In the genomic region with DNA sequence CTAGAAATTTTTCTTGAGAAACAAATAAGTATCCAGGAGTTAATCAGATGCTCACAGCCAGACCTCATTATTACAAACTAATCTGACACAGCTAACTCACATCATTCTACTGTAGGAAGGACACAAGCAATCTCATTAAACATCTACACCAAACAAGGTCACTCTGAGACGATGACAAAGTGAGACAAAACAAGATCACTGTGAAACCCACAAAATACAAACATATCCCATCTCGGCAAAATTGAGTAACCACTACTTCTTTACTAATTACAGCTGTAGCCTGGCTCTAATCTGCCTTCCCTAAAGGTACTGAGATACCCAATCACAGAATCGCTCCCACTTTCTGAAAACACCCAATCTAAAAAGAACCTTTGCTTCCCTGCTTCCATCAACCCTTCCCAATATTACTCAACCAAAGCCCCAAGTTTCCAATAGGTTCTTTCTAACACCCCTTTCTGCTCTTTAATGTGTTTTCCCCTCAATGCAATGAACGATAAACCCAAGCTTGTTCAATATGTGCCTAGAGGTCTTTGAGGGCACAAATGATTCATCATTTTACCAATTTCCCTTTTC, we compare ENCODE assay signal across 10 cellular contexts. TPM values are rescaled to one million over a fixed set of nuclear protein-coding genes. Genes with fewer than 3 reads are reported as not detected.
DNase-seq lines count a peak whose midpoint lies in the region; ATAC-seq, FAIRE-seq and TF ChIP-seq lines count a peak whose summit lies in the region.
"Had no signal": no experiment of that assay in that cellular context is flagged by ENCODE, and none has a peak within 500 bp of the region (broad histone marks: within the 10 kb centered on the region; RNA-seq: fewer than 3 reads in every experiment).

No MANE protein-coding gene starts in this region.

- no peaks in the 10 kb centered on the region for H3K27me3 Mint-ChIP-seq in endodermal cell (ENCODE audit: insufficient read depth)

- peak overlapping the region; percentile 46; the same call in 1 of the 2 replicates for H3K4me3 ChIP-seq in GM12878
- H3K4me3 ChIP-seq in endodermal cell (ENCODE audit: low read length) = no peak overlapping the region
- H3K4me3 ChIP-seq: colonic mucosa had no signal

- no peaks in the 10 kb centered on the region for H3K36me3 Mint-ChIP-seq in endodermal cell (ENCODE audit: low read depth)

- no peak for FAIRE-seq in GM12878 (lab: Jason Lieb, UNC)

- TF ChIP-seq EP300 in GM12878 (IDR thresholded peaks at IDR 0.05; ENCODE audit: borderline replicate concordance in 1 of 2, control insufficient read depth in 1 of 2, low read depth in 2 of 2, low read length in 2 of 2) = no peak

- SMC1A ChIA-PET in GM12878 (lab: Charles Lee; ENCODE audit: uncharacterized antibody, unreplicated experiment) = interaction anchor here (0.6 to 1.8 kb wide), 10 partner anchors 8 to 905 kb away, joined by 3 to 16 read pairs (median 6); a partner anchor contains a TSS

- POLR2A ChIA-PET in GM12878 (lab: Charles Lee) = interaction anchor here (0.5 to 2.3 kb wide), 3 partner anchors 26 to 333 kb away, joined by 4 to 8 read pairs (median 6); a partner anchor contains a TSS

- no peak overlapping the region for H3K4me3 Mint-ChIP-seq in endodermal cell

- no peaks in the 10 kb centered on the region for H3K27me3 ChIP-seq in GM12878 (replicated peaks in 1 of 2; ENCODE audit: control insufficient read depth in 2 of 2, insufficient read depth in 2 of 2, low read length in 1 of 2)
- H3K27me3 ChIP-seq in endodermal cell (ENCODE audit: control insufficient read depth, insufficient read depth, low read length, poor library complexity, severe bottlenecking) = no peaks in the 10 kb centered on the region
- H3K27me3 ChIP-seq: colonic mucosa had no signal

- H2AFZ ChIP-seq in GM12878 (ENCODE audit: control insufficient read depth, low read depth, low read length) = no peak overlapping the region

- CTCF ChIA-PET in GM12878 (lab: Yijun Ruan, JAX) = interaction anchor here (0.5 to 2.9 kb wide), 14 partner anchors 9 to 647 kb away, joined by 3 to 33 read pairs (median 4); a partner anchor contains a TSS

- no peak for TF ChIP-seq RAD21 in GM12878 (IDR thresholded peaks at IDR 0.05; ENCODE audit: insufficient read depth, low read depth, low read length)

- H3K79me2 ChIP-seq in GM12878 (ENCODE audit: control insufficient read depth, insufficient read depth, low read length) = peaks cover 67% of the 10 kb centered on the region

- H4K20me1 ChIP-seq in GM12878 (ENCODE audit: control insufficient read depth, insufficient read depth) = no peaks in the 10 kb centered on the region

- DNase-seq in GM12878 (ENCODE audit: low read depth, low spot score) (no peak), GM03348 (ENCODE audit: low spot score) (no peak), left cardiac atrium (no peak), ureter (ENCODE audit: low spot score) (no peak), endodermal cell (no peak)
- DNase-seq: colonic mucosa, hippocampal formation had no signal

- TF ChIP-seq CTCF in GM12878 (IDR thresholded peaks at IDR 0.05 in 2 of 3, conservative IDR thresholded peaks at IDR 0.05 in 1 of 3; ENCODE audit: control insufficient read depth in 2 of 3, extremely low read depth in 1 of 3, insufficient read depth in 1 of 3, low read depth in 3 of 3, low read length in 3 of 3) (no peak), endodermal cell (conservative IDR thresholded peaks at IDR 0.05) (no peak)

- in situ Hi-C loops in GM12878 (cut with MboI) = no loop called here

- intact Hi-C loops in GM12878 (cut with micrococcal nuclease; ENCODE audit: unreplicated experiment) (no loop called here), left cardiac atrium (cut with DNase I) (no loop called here)

- RAD21 ChIA-PET in GM12878 (lab: Charles Lee; ENCODE audit: unreplicated experiment) = interaction anchor here (0.8 to 6.2 kb wide), 4 partner anchors 12 to 27 kb away, joined by 3 to 68 read pairs (median 4); a partner anchor contains a TSS

- H3K36me3 ChIP-seq in GM12878 (ENCODE audit: control insufficient read depth in 2 of 2, insufficient read depth in 2 of 2, low read length in 1 of 2) (no peaks in the 10 kb centered on the region), endodermal cell (ENCODE audit: control insufficient read depth, insufficient read depth, low read length) (no peaks in the 10 kb centered on the region)
- H3K36me3 ChIP-seq: colonic mucosa had no signal

- 1% methylated on average over 4 of the region's 4 CpGs for WGBS in GM12878 (ENCODE audit: insufficient coverage, insufficient replicate concordance, low lambda C conversion rate, missing lambda C conversion rate)
- 92 to 100% methylated on average over 1 to 4 of the region's 4 CpGs for WGBS in endodermal cell (ENCODE audit: insufficient coverage in 1 of 2, insufficient read length in 1 of 2), 2 experiments

- peak; percentile 41 for ATAC-seq in GM18511 (IDR thresholded peaks at IDR 0.05; ENCODE audit: unreplicated experiment)
- peak; percentile 34 for ATAC-seq in GM21447 (IDR thresholded peaks at IDR 0.05; ENCODE audit: unreplicated experiment)
- peak; percentile 66 for ATAC-seq in HG03175 (IDR thresholded peaks at IDR 0.05; ENCODE audit: unreplicated experiment)
- ATAC-seq in GM12878 = peak; percentile 54
- no peak for ATAC-seq in left cardiac atrium

- H3K9me3 Mint-ChIP-seq in endodermal cell = no peaks in the 10 kb centered on the region

- BruUV-seq in GM12878 (replicated peaks; lab: Mats Ljungman, UMichigan) = no TSS peak

- no peak overlapping the region for H3K9ac ChIP-seq in GM12878 (ENCODE audit: control insufficient read depth, insufficient read depth, low read length)
- no peak overlapping the region for H3K9ac ChIP-seq in endodermal cell (ENCODE audit: extremely low read depth, low read length, poor library complexity, severe bottlenecking)

- H3K27ac Mint-ChIP-seq in endodermal cell = no peak overlapping the region

- H3K4me2 ChIP-seq in GM12878 (ENCODE audit: control insufficient read depth, insufficient read depth) = peak overlapping the region; percentile 85

- TF ChIP-seq POLR2A in GM12878 (IDR thresholded peaks at IDR 0.05; ENCODE audit: low read depth, low read length) = no peak

- H3K9me3 ChIP-seq in GM12878 (replicated peaks; ENCODE audit: control insufficient read depth, insufficient read depth, low read length) (no peaks in the 10 kb centered on the region), endodermal cell (ENCODE audit: control insufficient read depth, low read length) (no peaks in the 10 kb centered on the region)
- H3K9me3 ChIP-seq: colonic mucosa had no signal

- H3K27ac ChIP-seq in GM12878 (ENCODE audit: control insufficient read depth, insufficient read depth) (peak overlapping the region; percentile 77), endodermal cell (ENCODE audit: low read depth, low read length) (no peak overlapping the region)
- H3K27ac ChIP-seq: colonic mucosa had no signal

- H3K4me1 Mint-ChIP-seq in endodermal cell = peaks cover 23% of the 10 kb centered on the region

- H3K4me1 ChIP-seq in GM12878 (ENCODE audit: control insufficient read depth, insufficient read depth, low read length) (peaks cover 49% of the 10 kb centered on the region), endodermal cell (ENCODE audit: control insufficient read depth, insufficient read depth, low read length) (peaks cover 7% of the 10 kb centered on the region)
- H3K4me1 ChIP-seq: colonic mucosa had no signal

TF ChIP-seq in GM12878, 131 proteins besides CTCF, POLR2A, EP300 and RAD21 (continues in another document):
- TF ChIP-seq PAX5 (IDR thresholded peaks at IDR 0.05; ENCODE audit: borderline replicate concordance, low read depth, low read length) (no peak), NFIC (IDR thresholded peaks at IDR 0.05; ENCODE audit: low read depth, low read length) (0 out of 2 replicates have a peak, but pooled peaks have one; percentile 24), ZZZ3 (IDR thresholded peaks at IDR 0.05; ENCODE audit: control insufficient read depth, insufficient read length, low read depth) (no peak), MEF2A (IDR thresholded peaks at IDR 0.05; ENCODE audit: insufficient read depth, low read depth, low read length) (no peak), SMARCA5 (IDR thresholded peaks at IDR 0.05) (no peak), BCL11A (IDR thresholded peaks at IDR 0.05; ENCODE audit: low read depth, low read length) (0 out of 2 replicates have a peak, but pooled peaks have one; percentile 34), IRF4 (IDR thresholded peaks at IDR 0.05; ENCODE audit: low read depth, low read length) (no peak), SRF (IDR thresholded peaks at IDR 0.05; ENCODE audit: low read depth in 2 of 2, low read length in 2 of 2) (no peak)

RNA-seq across cellular contexts. Expression of a gene that starts 26.9 kb away (rescaled TPM):
- 43.8 and 44.1 TPM in 2 replicates for total RNA-seq in GM12878 (2013; cell fraction: nucleolus; rRNA removed)
- total RNA-seq in GM12878 (2014; rRNA removed) = 22.0 and 26.2 TPM in 2 replicates
- total RNA-seq in GM12878 (2014; rRNA removed; fragmentation: Illumina TruSeq; extraction: Trizol) = 22.7 and 25.2 TPM in 2 replicates
- total RNA-seq in GM12878 (2021) = 45.0 and 46.2 TPM in 2 replicates
- 11.0 TPM for polyA plus RNA-seq in GM12878 (2011; ENCODE audit: low read depth)
- 34.8 and 37.0 TPM in 2 replicates for polyA plus RNA-seq in GM12878 (2011; rRNA removed)
- 22.1 and 22.8 TPM in 2 replicates for polyA plus RNA-seq in GM12878 (2011; cell fraction: cytosol; rRNA removed)
- polyA plus RNA-seq in GM12878 (2011; cell fraction: nucleus; rRNA removed) = 19.7 and 20.8 TPM in 2 replicates
- polyA plus RNA-seq in GM12878 (2012) = 15.4 and 15.7 TPM in 2 replicates
- 34.8 and 40.7 TPM in 2 replicates for polyA plus RNA-seq in GM12878 (2014; fragmentation: Illumina TruSeq; extraction: Trizol)
- 10 to 100 TPM; 11.8 to 12.3 TPM for polyA plus RNA-seq in GM12878 (2014; fragmentation: Nextera tagmentation; extraction: Ambion mirVana)
- 19.5 and 23.7 TPM in 2 replicates for polyA plus RNA-seq in GM12878 (2014; rRNA removed)
- 10 to 100 TPM; 29.7 to 30.5 TPM for polyA plus RNA-seq in GM12878 (2016; fragmentation: Nextera tagmentation; extraction: Ambion mirVana)
- polyA minus RNA-seq in GM12878 (2011; rRNA and poly(A)+ RNA removed) = 52.4 and 62.0 TPM in 2 replicates
- 22.6 and 30.9 TPM in 2 replicates for polyA minus RNA-seq in GM12878 (2011; cell fraction: cytosol; rRNA and poly(A)+ RNA removed)
- 18.3 and 26.8 TPM in 2 replicates for polyA minus RNA-seq in GM12878 (2011; cell fraction: nucleus; rRNA and poly(A)+ RNA removed)
- 10 to 100 TPM; 21.0 to 24.3 TPM for total RNA-seq in left cardiac atrium
- 64.5 TPM for total RNA-seq in ureter
- total RNA-seq in endodermal cell = 10 to 100 TPM; 29.3 to 30.4 TPM
- polyA plus RNA-seq in endodermal cell (2013, experiment 1 of 2) = 28.3 TPM
- 27.9 TPM for polyA plus RNA-seq in endodermal cell (2013, experiment 2 of 2)

Comparison
In these comparisons a context has a peak if more than half of its experiments do, and no peak if none do; other contexts are left out.
1. ATAC-seq: peak in GM18511 (single experiment), GM21447 (single experiment), HG03175 (single experiment) and GM12878 (single experiment); none in left cardiac atrium (0 of 2).